1 cellular context compared by ENCODE assay signal in genomic region chr4:1113311-1114009, GRCh38.
TF ChIP-seq lines count a peak whose summit lies in the region.

TSS of gene RNF212 (minus strand) at chr4:1113564. CDS start at chr4:1113464, 100 bp downstream.

TF ChIP-seq in WTC11, 78 proteins besides CTCF, POLR2A, EP300 and RAD21 (continued from another document and continues in another):
- TF ChIP-seq, protein P1, sequence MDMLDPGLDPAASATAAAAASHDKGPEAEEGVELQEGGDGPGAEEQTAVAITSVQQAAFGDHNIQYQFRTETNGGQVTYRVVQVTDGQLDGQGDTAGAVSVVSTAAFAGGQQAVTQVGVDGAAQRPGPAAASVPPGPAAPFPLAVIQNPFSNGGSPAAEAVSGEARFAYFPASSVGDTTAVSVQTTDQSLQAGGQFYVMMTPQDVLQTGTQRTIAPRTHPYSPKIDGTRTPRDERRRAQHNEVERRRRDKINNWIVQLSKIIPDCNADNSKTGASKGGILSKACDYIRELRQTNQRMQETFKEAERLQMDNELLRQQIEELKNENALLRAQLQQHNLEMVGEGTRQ (CRISPR knock-in tag; IDR thresholded peaks at IDR 0.05): peak; percentile 55
- TF ChIP-seq MLX (CRISPR knock-in tag; IDR thresholded peaks at IDR 0.05) (peak; percentile 90; the same call in 1 of the 2 replicates), PRDM15 (CRISPR knock-in tag; IDR thresholded peaks at IDR 0.05) (peak; percentile 78), IRF2 (CRISPR knock-in tag; IDR thresholded peaks at IDR 0.05; ENCODE audit: borderline replicate concordance, low read depth) (peak; percentile 94), MYBL2 (CRISPR knock-in tag; IDR thresholded peaks at IDR 0.05) (peak; percentile 96), ZNF138 (CRISPR knock-in tag; conservative IDR thresholded peaks at IDR 0.05) (peak; percentile 99), AFF4 (CRISPR knock-in tag; IDR thresholded peaks at IDR 0.05; ENCODE audit: borderline replicate concordance) (peak; percentile 94; the same call in 1 of the 2 replicates), ZNF121 (CRISPR knock-in tag; IDR thresholded peaks at IDR 0.05) (peak; percentile 80), ZNF416 (CRISPR knock-in tag; IDR thresholded peaks at IDR 0.05) (no peak), MXD4 (CRISPR knock-in tag; IDR thresholded peaks at IDR 0.05; ENCODE audit: borderline replicate concordance) (no peak), KAT7 (CRISPR knock-in tag; IDR thresholded peaks at IDR 0.05; ENCODE audit: borderline replicate concordance) (0 out of 2 replicates have a peak, but pooled peaks have one; percentile 64), STAT6 (CRISPR knock-in tag; conservative IDR thresholded peaks at IDR 0.05; ENCODE audit: low read depth) (peak; percentile 97), ESRRA (CRISPR knock-in tag; IDR thresholded peaks at IDR 0.05; ENCODE audit: borderline replicate concordance) (peak; percentile 96), ZBTB21 (CRISPR knock-in tag; IDR thresholded peaks at IDR 0.05; ENCODE audit: borderline replicate concordance) (peak; percentile 94), ATF1 (CRISPR knock-in tag; IDR thresholded peaks at IDR 0.05) (peak; percentile 95), NR1H2 (CRISPR knock-in tag; IDR thresholded peaks at IDR 0.05) (peak; percentile 77; the same call in 1 of the 2 replicates), E2F1 (CRISPR knock-in tag; IDR thresholded peaks at IDR 0.05) (peak; percentile 97), ARID4B (CRISPR knock-in tag; IDR thresholded peaks at IDR 0.05; ENCODE audit: borderline replicate concordance) (peak; percentile 97), OVOL2 (CRISPR knock-in tag; IDR thresholded peaks at IDR 0.05; ENCODE audit: borderline replicate concordance) (no peak), GABPB1 (CRISPR knock-in tag; IDR thresholded peaks at IDR 0.05) (no peak), JUN (CRISPR knock-in tag; IDR thresholded peaks at IDR 0.05) (peak; percentile 94), NFATC4 (CRISPR knock-in tag; IDR thresholded peaks at IDR 0.05) (no peak), PRRX2 (CRISPR knock-in tag; IDR thresholded peaks at IDR 0.05) (no peak), NR3C1 (CRISPR knock-in tag; conservative IDR thresholded peaks at IDR 0.05; ENCODE audit: low read depth) (peak; percentile 97), NR2C2 (CRISPR knock-in tag; IDR thresholded peaks at IDR 0.05) (peak; percentile 83), IRF1 (CRISPR knock-in tag; IDR thresholded peaks at IDR 0.05) (peak; percentile 96)
- TF ChIP-seq, protein P2, sequence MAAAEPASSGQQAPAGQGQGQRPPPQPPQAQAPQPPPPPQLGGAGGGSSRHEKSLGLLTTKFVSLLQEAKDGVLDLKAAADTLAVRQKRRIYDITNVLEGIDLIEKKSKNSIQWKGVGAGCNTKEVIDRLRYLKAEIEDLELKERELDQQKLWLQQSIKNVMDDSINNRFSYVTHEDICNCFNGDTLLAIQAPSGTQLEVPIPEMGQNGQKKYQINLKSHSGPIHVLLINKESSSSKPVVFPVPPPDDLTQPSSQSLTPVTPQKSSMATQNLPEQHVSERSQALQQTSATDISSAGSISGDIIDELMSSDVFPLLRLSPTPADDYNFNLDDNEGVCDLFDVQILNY (CRISPR knock-in tag; IDR thresholded peaks at IDR 0.05): peak; percentile 98
- TF ChIP-seq, protein P3, sequence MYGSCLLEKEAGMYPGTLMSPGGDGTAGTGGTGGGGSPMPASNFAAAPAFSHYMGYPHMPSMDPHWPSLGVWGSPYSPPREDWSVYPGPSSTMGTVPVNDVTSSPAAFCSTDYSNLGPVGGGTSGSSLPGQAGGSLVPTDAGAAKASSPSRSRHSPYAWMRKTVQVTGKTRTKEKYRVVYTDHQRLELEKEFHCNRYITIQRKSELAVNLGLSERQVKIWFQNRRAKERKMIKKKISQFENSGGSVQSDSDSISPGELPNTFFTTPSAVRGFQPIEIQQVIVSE (CRISPR knock-in tag; IDR thresholded peaks at IDR 0.05; ENCODE audit: borderline replicate concordance): no peak
- TF ChIP-seq, protein P4, sequence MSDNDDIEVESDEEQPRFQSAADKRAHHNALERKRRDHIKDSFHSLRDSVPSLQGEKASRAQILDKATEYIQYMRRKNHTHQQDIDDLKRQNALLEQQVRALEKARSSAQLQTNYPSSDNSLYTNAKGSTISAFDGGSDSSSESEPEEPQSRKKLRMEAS (CRISPR knock-in tag; IDR thresholded peaks at IDR 0.05): peak; percentile 99
- TF ChIP-seq, protein P5, sequence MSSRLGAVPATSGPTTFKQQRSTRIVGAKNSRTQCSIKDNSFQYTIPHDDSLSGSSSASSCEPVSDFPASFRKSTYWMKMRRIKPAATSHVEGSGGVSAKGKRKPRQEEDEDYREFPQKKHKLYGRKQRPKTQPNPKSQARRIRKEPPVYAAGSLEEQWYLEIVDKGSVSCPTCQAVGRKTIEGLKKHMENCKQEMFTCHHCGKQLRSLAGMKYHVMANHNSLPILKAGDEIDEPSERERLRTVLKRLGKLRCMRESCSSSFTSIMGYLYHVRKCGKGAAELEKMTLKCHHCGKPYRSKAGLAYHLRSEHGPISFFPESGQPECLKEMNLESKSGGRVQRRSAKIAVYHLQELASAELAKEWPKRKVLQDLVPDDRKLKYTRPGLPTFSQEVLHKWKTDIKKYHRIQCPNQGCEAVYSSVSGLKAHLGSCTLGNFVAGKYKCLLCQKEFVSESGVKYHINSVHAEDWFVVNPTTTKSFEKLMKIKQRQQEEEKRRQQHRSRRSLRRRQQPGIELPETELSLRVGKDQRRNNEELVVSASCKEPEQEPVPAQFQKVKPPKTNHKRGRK (CRISPR knock-in tag; IDR thresholded peaks at IDR 0.05; ENCODE audit: borderline replicate concordance): peak; percentile 58; the same call in 1 of the 2 replicates
- TF ChIP-seq, protein P6, sequence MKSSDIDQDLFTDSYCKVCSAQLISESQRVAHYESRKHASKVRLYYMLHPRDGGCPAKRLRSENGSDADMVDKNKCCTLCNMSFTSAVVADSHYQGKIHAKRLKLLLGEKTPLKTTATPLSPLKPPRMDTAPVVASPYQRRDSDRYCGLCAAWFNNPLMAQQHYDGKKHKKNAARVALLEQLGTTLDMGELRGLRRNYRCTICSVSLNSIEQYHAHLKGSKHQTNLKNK (CRISPR knock-in tag; IDR thresholded peaks at IDR 0.05): no peak
